Comparison of ENCODE assay signal across 8 cellular contexts in genomic region chr1:161198877-161199431, GRCh38. TPM values are rescaled to one million over a fixed set of nuclear protein-coding genes. Genes with fewer than 3 reads are reported as not detected.
DNase-seq lines count a peak whose midpoint lies in the region; ATAC-seq and TF ChIP-seq lines count a peak whose summit lies in the region.

TSS of gene ADAMTS4 (minus strand) at chr1:161199054. CDS start at chr1:161198627, 427 bp downstream.

- no peaks in the 10 kb centered on the region for H3K9me3 ChIP-seq in BE2C

- POLR2A ChIA-PET in naive thymus-derived CD8-positive, alpha-beta T cell (lab: Charles Lee), result interaction anchor here (1.0 to 6.5 kb wide), 4 partner anchors 8 to 27 kb away, joined by 3 to 90 read pairs (median 8); partner anchors contain the start of gene TOMM40L

- peak within 1 kb of the TSS in 6 of 10 donors; percentile 3 to 97 (median 76) for H3K4me3 Mint-ChIP-seq in naive thymus-derived CD8-positive, alpha-beta T cell

- no peaks in the 10 kb centered on the region for H3K27me3 Mint-ChIP-seq in naive thymus-derived CD8-positive, alpha-beta T cell

- no peaks in the 10 kb centered on the region for H3K36me3 ChIP-seq in BE2C

- no peak for TF ChIP-seq CTCF in BE2C (IDR thresholded peaks at IDR 0.05; ENCODE audit: low read depth, low read length)

- peaks cover 22 to 76% (median 58%) of the 10 kb centered on the region in 4 donors for H3K4me1 Mint-ChIP-seq in naive thymus-derived CD8-positive, alpha-beta T cell

- peak within 1 kb of the TSS; percentile 24 to 99 (median 96) for H3K27ac Mint-ChIP-seq in naive thymus-derived CD8-positive, alpha-beta T cell

- H3K36me3 Mint-ChIP-seq in naive thymus-derived CD8-positive, alpha-beta T cell, result peaks cover 0 to 3% (median under 1%) of the 10 kb centered on the region in 3 donors

- peak within 1 kb of the TSS; percentile 34 for H3K4me3 ChIP-seq in BE2C (ENCODE audit: low read depth, low read length)

- H3K27me3 ChIP-seq in BE2C, result no peaks in the 10 kb centered on the region

- DNase-seq in BE2C (no peak), RPMI7951 (ENCODE audit: low read depth) (peak; percentile 95), fibroblast of gingiva (ENCODE audit: low read depth) (peak; percentile 88), cerebellar cortex (ENCODE audit: low spot score) (no peak), retina (no peak), NCI-H345 (lab: John Stamatoyannopoulos, UW) (no peak)
- no peak for DNase-seq in naive thymus-derived CD8-positive, alpha-beta T cell
- DNase-seq in NK-92 treated with Interleukin-12 subunit alpha and Interleukin-12 subunit beta, amount 100 ng/mL, for 24 hours (lab: John Stamatoyannopoulos, UW), result no peak

- no peaks in the 10 kb centered on the region for H3K9me3 Mint-ChIP-seq in naive thymus-derived CD8-positive, alpha-beta T cell

- H3K4me1 ChIP-seq in BE2C, result peaks cover 39% of the 10 kb centered on the region

- no peak for ATAC-seq in naive thymus-derived CD8-positive, alpha-beta T cell

RNA-seq across cellular contexts. Expression of gene ADAMTS4, which starts in this region (rescaled TPM):
- polyA plus RNA-seq in BE2C (2012; ENCODE audit: insufficient read depth, insufficient read length, low read depth), result 1.4 TPM
- total RNA-seq in RPMI7951 (2014; rRNA removed; shearing (Covaris generic)), result 5.2 and 8.3 TPM in 2 replicates
- 1 to 10 TPM; 4.8 to 7.0 TPM for total RNA-seq in naive thymus-derived CD8-positive, alpha-beta T cell
- under 1 TPM; 0.07 to 0.34 (median 0.22) TPM for polyA plus RNA-seq in naive thymus-derived CD8-positive, alpha-beta T cell

Comparison
In these comparisons a context has a peak if more than half of its experiments do, and no peak if none do; other contexts are left out.
1. DNase-seq: peak in RPMI7951 (single experiment) and fibroblast of gingiva (single experiment); none in BE2C (single experiment), naive thymus-derived CD8-positive, alpha-beta T cell (0 of 10), NK-92 treated with Interleukin-12 subunit alpha and Interleukin-12 subunit beta, amount 100 ng/mL, for 24 hours (single experiment), cerebellar cortex (single experiment), retina (single experiment) and NCI-H345 (single experiment).